Comparison of ENCODE assay signal across 15 cellular contexts in genomic region chr15:85661859-85662258, GRCh38.
DNase-seq lines count a peak whose midpoint lies in the region; ATAC-seq lines count a peak whose summit lies in the region.
"Had no signal": no experiment of that assay in that cellular context is flagged by ENCODE, and none has a peak within 500 bp of the region (broad histone marks: within the 10 kb centered on the region; RNA-seq: fewer than 3 reads in every experiment).

No MANE protein-coding gene starts in this region.

- H3K4me3 ChIP-seq in CD4-positive, alpha-beta memory T cell (ENCODE audit: low read length in 2 of 2), result no peak overlapping the region
- H3K4me3 ChIP-seq: HAP-1 had no signal

- ATAC-seq in naive thymus-derived CD8-positive, alpha-beta T cell, result no peak

- H3K9me3 ChIP-seq in CD4-positive, alpha-beta memory T cell (ENCODE audit: control insufficient read depth in 1 of 2, low read length in 2 of 2), result no peaks in the 10 kb centered on the region
- H3K9me3 ChIP-seq: Caco-2, HAP-1 had no signal

- H3K36me3 ChIP-seq in CD4-positive, alpha-beta memory T cell (ENCODE audit: insufficient read depth, low read length), result peaks cover 8% of the 10 kb centered on the region

- POLR2A ChIA-PET in CD4-positive, alpha-beta memory T cell (lab: Charles Lee; ENCODE audit: partially characterized antibody), result interaction anchor here (0.9 kb wide), 1 partner anchor 16 kb away, joined by 3 read pairs; no protein-coding TSS in a partner anchor
- POLR2A ChIA-PET in naive thymus-derived CD8-positive, alpha-beta T cell (lab: Charles Lee), result interaction anchor here (0.9 kb wide), 1 partner anchor 28 kb away, joined by 3 read pairs; no protein-coding TSS in a partner anchor

- DNase-seq in activated T-cell treated with anti-CD3 and anti-CD28 coated beads, Interleukin-2, amount 50 U/mL, for 24 hours, result no peak
- no peak for DNase-seq in activated T-cell treated with anti-CD3 and anti-CD28 coated beads for 4 hours
- DNase-seq in CD4-positive, alpha-beta memory T cell, result no peak
- no peak for DNase-seq in activated T-helper 1 cell treated with anti-CD3 and anti-CD28 coated beads, Interleukin-12 subunit alpha, Interleukin-12 subunit beta, Interleukin-2, Interleukin-4 antibody, amounts not matched to agents 30 ng/mL and 10 ng/mL and 1 ng/mL, durations not matched to agents 14 hours and 24 hours and 36 hours (ENCODE audit: low spot score)
- no peak for DNase-seq in naive thymus-derived CD8-positive, alpha-beta T cell
- no peak for DNase-seq in posterior vena cava (ENCODE audit: low spot score)
- no peak for DNase-seq in cerebellar nuclear complex (lab: John Stamatoyannopoulos, UW)
- no peak for DNase-seq in foreskin melanocyte
- DNase-seq: Caco-2; CD8-positive, alpha-beta memory T cell; DND-41; GDM1 had no signal

- CTCF ChIA-PET in CD4-positive, alpha-beta memory T cell (lab: Charles Lee; ENCODE audit: partially characterized antibody), result no interaction called here

- peaks cover 3% of the 10 kb centered on the region for H3K9me3 Mint-ChIP-seq in activated T-cell treated with anti-CD3 and anti-CD28 coated beads, Interleukin-2, amount 50 U/mL, for 24 hours
- H3K9me3 Mint-ChIP-seq in CD4-positive, alpha-beta memory T cell, result peaks cover 0 to 5% (median 0%) of the 10 kb centered on the region in 8 donors
- H3K9me3 Mint-ChIP-seq in activated T-helper 1 cell treated with anti-CD3 and anti-CD28 coated beads, Interleukin-12 subunit alpha, Interleukin-12 subunit beta, Interleukin-2, Interleukin-4 antibody, amounts not matched to agents 30 ng/mL and 10 ng/mL and 1 ng/mL, durations not matched to agents 14 hours and 24 hours and 36 hours, result no peaks in the 10 kb centered on the region
- H3K9me3 Mint-ChIP-seq in naive thymus-derived CD8-positive, alpha-beta T cell, result peaks cover 0 to 4% (median 0%) of the 10 kb centered on the region in 9 donors
- H3K9me3 Mint-ChIP-seq: CD14-positive monocyte; CD8-positive, alpha-beta memory T cell had no signal

- H3K27ac ChIP-seq in CD4-positive, alpha-beta memory T cell (ENCODE audit: low read depth, low read length), result no peak overlapping the region
- H3K27ac ChIP-seq: 22Rv1 had no signal

- intact Hi-C loops in CD4-positive, alpha-beta memory T cell (cut with micrococcal nuclease), result no loop called here
- intact Hi-C loops in activated T-helper 1 cell treated with anti-CD3 and anti-CD28 coated beads, Interleukin-12 subunit alpha, Interleukin-12 subunit beta, Interleukin-2, Interleukin-4 antibody, amounts not matched to agents 30 ng/mL and 10 ng/mL and 1 ng/mL, durations not matched to agents 14 hours and 24 hours and 36 hours (cut with micrococcal nuclease), result no loop called here
- intact Hi-C loops in posterior vena cava (cut with DNase I), result no loop called here

- peaks cover 19% of the 10 kb centered on the region for H3K4me1 Mint-ChIP-seq in activated T-cell treated with anti-CD3 and anti-CD28 coated beads, Interleukin-2, amount 50 U/mL, for 24 hours (ENCODE audit: low read depth)
- peaks cover 7 to 16% (median 10%) of the 10 kb centered on the region in 4 donors for H3K4me1 Mint-ChIP-seq in CD4-positive, alpha-beta memory T cell
- H3K4me1 Mint-ChIP-seq in activated T-helper 1 cell treated with anti-CD3 and anti-CD28 coated beads, Interleukin-12 subunit alpha, Interleukin-12 subunit beta, Interleukin-2, Interleukin-4 antibody, amounts not matched to agents 30 ng/mL and 10 ng/mL and 1 ng/mL, durations not matched to agents 14 hours and 24 hours and 36 hours (ENCODE audit: low read depth), result peaks cover 4% of the 10 kb centered on the region
- H3K4me1 Mint-ChIP-seq in naive thymus-derived CD8-positive, alpha-beta T cell, result peaks cover 4 to 9% (median 7%) of the 10 kb centered on the region in 4 donors

- peak overlapping the region; percentile 63 for H3K27ac Mint-ChIP-seq in activated T-cell treated with anti-CD3 and anti-CD28 coated beads, Interleukin-2, amount 50 U/mL, for 24 hours
- H3K27ac Mint-ChIP-seq in CD4-positive, alpha-beta memory T cell, result peak overlapping the region in 4 of 7 donors; percentile 13 to 71 (median 58)
- H3K27ac Mint-ChIP-seq in activated T-helper 1 cell treated with anti-CD3 and anti-CD28 coated beads, Interleukin-12 subunit alpha, Interleukin-12 subunit beta, Interleukin-2, Interleukin-4 antibody, amounts not matched to agents 30 ng/mL and 10 ng/mL and 1 ng/mL, durations not matched to agents 14 hours and 24 hours and 36 hours, result peak overlapping the region; percentile 4
- H3K27ac Mint-ChIP-seq in naive thymus-derived CD8-positive, alpha-beta T cell, result peak overlapping the region in 6 of 10 donors; percentile 19 to 69 (median 42)

- no peaks in the 10 kb centered on the region for H3K27me3 Mint-ChIP-seq in activated T-cell treated with anti-CD3 and anti-CD28 coated beads, Interleukin-2, amount 50 U/mL, for 24 hours
- no peaks in the 10 kb centered on the region for H3K27me3 Mint-ChIP-seq in CD4-positive, alpha-beta memory T cell
- no peaks in the 10 kb centered on the region for H3K27me3 Mint-ChIP-seq in activated T-helper 1 cell treated with anti-CD3 and anti-CD28 coated beads, Interleukin-12 subunit alpha, Interleukin-12 subunit beta, Interleukin-2, Interleukin-4 antibody, amounts not matched to agents 30 ng/mL and 10 ng/mL and 1 ng/mL, durations not matched to agents 14 hours and 24 hours and 36 hours (ENCODE audit: insufficient read depth)
- H3K27me3 Mint-ChIP-seq in naive thymus-derived CD8-positive, alpha-beta T cell, result no peaks in the 10 kb centered on the region
- H3K27me3 Mint-ChIP-seq: CD8-positive, alpha-beta memory T cell had no signal

- H3K27me3 ChIP-seq in CD4-positive, alpha-beta memory T cell (ENCODE audit: insufficient read depth, low read length), result no peaks in the 10 kb centered on the region

- H3K36me3 Mint-ChIP-seq in activated T-cell treated with anti-CD3 and anti-CD28 coated beads, Interleukin-2, amount 50 U/mL, for 24 hours (ENCODE audit: low read depth), result peaks cover 87% of the 10 kb centered on the region
- H3K36me3 Mint-ChIP-seq in CD4-positive, alpha-beta memory T cell, result peaks cover 59 to 77% of the 10 kb centered on the region in 2 donors
- H3K36me3 Mint-ChIP-seq in activated T-helper 1 cell treated with anti-CD3 and anti-CD28 coated beads, Interleukin-12 subunit alpha, Interleukin-12 subunit beta, Interleukin-2, Interleukin-4 antibody, amounts not matched to agents 30 ng/mL and 10 ng/mL and 1 ng/mL, durations not matched to agents 14 hours and 24 hours and 36 hours (ENCODE audit: low read depth), result peaks cover 50% of the 10 kb centered on the region
- H3K36me3 Mint-ChIP-seq in naive thymus-derived CD8-positive, alpha-beta T cell, result peaks cover 13 to 87% (median 39%) of the 10 kb centered on the region in 3 donors

- H3K4me3 Mint-ChIP-seq in activated T-cell treated with anti-CD3 and anti-CD28 coated beads, Interleukin-2, amount 50 U/mL, for 24 hours, result no peak overlapping the region
- H3K4me3 Mint-ChIP-seq in CD4-positive, alpha-beta memory T cell, result no peak overlapping the region
- H3K4me3 Mint-ChIP-seq in activated T-helper 1 cell treated with anti-CD3 and anti-CD28 coated beads, Interleukin-12 subunit alpha, Interleukin-12 subunit beta, Interleukin-2, Interleukin-4 antibody, amounts not matched to agents 30 ng/mL and 10 ng/mL and 1 ng/mL, durations not matched to agents 14 hours and 24 hours and 36 hours, result no peak overlapping the region
- H3K4me3 Mint-ChIP-seq in naive thymus-derived CD8-positive, alpha-beta T cell, result no peak overlapping the region
- H3K4me3 Mint-ChIP-seq: CD14-positive monocyte; CD8-positive, alpha-beta memory T cell had no signal

- peaks cover 5% of the 10 kb centered on the region for H3K4me1 ChIP-seq in CD4-positive, alpha-beta memory T cell (ENCODE audit: insufficient read depth, low read length)
- H3K4me1 ChIP-seq: Caco-2 had no signal

Comparison
In these comparisons a context has a peak if more than half of its experiments do, and no peak if none do; other contexts are left out.
1. H3K27ac Mint-ChIP-seq: peak in every context shown above with its lines; median percentile 63 in activated T-cell treated with anti-CD3 and anti-CD28 coated beads, Interleukin-2, amount 50 U/mL, for 24 hours; 58 in CD4-positive, alpha-beta memory T cell; 42 in naive thymus-derived CD8-positive, alpha-beta T cell; 4 in activated T-helper 1 cell treated with anti-CD3 and anti-CD28 coated beads, Interleukin-12 subunit alpha, Interleukin-12 subunit beta, Interleukin-2, Interleukin-4 antibody, amounts not matched to agents 30 ng/mL and 10 ng/mL and 1 ng/mL, durations not matched to agents 14 hours and 24 hours and 36 hours.